Comparison of ENCODE assay signal across 13 cellular contexts in the genomic region with DNA sequence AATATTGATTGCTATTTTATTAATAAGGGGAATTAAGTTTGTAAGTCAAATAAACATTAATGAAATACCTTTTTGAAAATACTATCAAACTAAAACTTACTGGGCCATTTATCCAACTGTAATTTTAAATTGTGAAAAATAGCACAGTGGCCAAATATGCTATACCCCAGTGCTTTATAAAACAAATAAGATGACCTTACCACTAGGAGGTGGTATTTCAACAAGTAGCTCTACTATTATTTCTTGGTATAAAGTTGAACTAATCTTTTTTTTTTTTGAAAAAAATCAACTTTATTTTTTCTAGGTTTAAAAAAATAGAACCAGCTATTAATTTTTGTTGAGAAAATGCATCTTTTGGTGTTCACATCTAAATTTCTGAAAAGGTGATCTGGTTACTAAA. TPM values are rescaled to one million over a fixed set of nuclear protein-coding genes. Genes with fewer than 3 reads are reported as not detected.
DNase-seq lines count a peak whose midpoint lies in the region; TF ChIP-seq lines count a peak whose summit lies in the region.
"Had no signal": no experiment of that assay in that cellular context is flagged by ENCODE, and none has a peak within 500 bp of the region (broad histone marks: within the 10 kb centered on the region; RNA-seq: fewer than 3 reads in every experiment).

No MANE protein-coding gene starts in this region.

- no peaks in the 10 kb centered on the region for H3K27me3 Mint-ChIP-seq in MCF 10A (ENCODE audit: insufficient read depth, unreplicated experiment)
- no peaks in the 10 kb centered on the region for H3K27me3 Mint-ChIP-seq in type B pancreatic cell

- TF ChIP-seq CTCF in MCF 10A (IDR thresholded peaks at IDR 0.05; ENCODE audit: unreplicated experiment) (peak; percentile 27), breast epithelium (IDR thresholded peaks at IDR 0.05) (no peak), type B pancreatic cell (conservative IDR thresholded peaks at IDR 0.05) (peak; percentile 69)

- H3K36me3 ChIP-seq in breast epithelium = no peaks in the 10 kb centered on the region
- H3K36me3 ChIP-seq: uterus had no signal

- peaks cover 21% of the 10 kb centered on the region for H3K36me3 Mint-ChIP-seq in MCF 10A (ENCODE audit: insufficient read depth, unreplicated experiment)
- no peaks in the 10 kb centered on the region for H3K36me3 Mint-ChIP-seq in type B pancreatic cell

- H3K27ac Mint-ChIP-seq in MCF 10A (ENCODE audit: low read depth, unreplicated experiment) = no peak overlapping the region
- no peak overlapping the region for H3K27ac Mint-ChIP-seq in type B pancreatic cell
- H3K27ac Mint-ChIP-seq: activated naive CD8-positive, alpha-beta T cell treated with anti-CD3 and anti-CD28 coated beads for 36 hours; dendritic cell treated with granulocyte-macrophage colony-stimulating factor and Interleukin-4, amounts not matched to agents 40 ng/mL and 50 ng/mL, for 4 days had no signal

- H3K9me3 ChIP-seq in breast epithelium = no peaks in the 10 kb centered on the region
- H3K9me3 ChIP-seq: neutrophil, uterus had no signal

- H3K4me3 Mint-ChIP-seq in MCF 10A (ENCODE audit: unreplicated experiment) (no peak overlapping the region), type B pancreatic cell (no peak overlapping the region)
- H3K4me3 Mint-ChIP-seq: activated naive CD8-positive, alpha-beta T cell treated with anti-CD3 and anti-CD28 coated beads for 36 hours; dendritic cell treated with granulocyte-macrophage colony-stimulating factor and Interleukin-4, amounts not matched to agents 40 ng/mL and 50 ng/mL, for 4 days had no signal

- H3K4me3 ChIP-seq in breast epithelium = no peak overlapping the region
- H3K4me3 ChIP-seq: uterus had no signal

- DNase-seq in MCF 10A (ENCODE audit: unreplicated experiment) = no peak
- no peak for DNase-seq in breast epithelium (ENCODE audit: low spot score in 2 of 2)
- peak; percentile 2 for DNase-seq in NCI-H69 (lab: John Stamatoyannopoulos, UW)
- DNase-seq in erythroblast (lab: John Stamatoyannopoulos, UW) = peak; percentile 4 to 11
- DNase-seq in type B pancreatic cell (ENCODE audit: extremely low spot score, unreplicated experiment) = no peak
- no peak for DNase-seq in NCI-H1930 (lab: John Stamatoyannopoulos, UW)
- no peak for DNase-seq in posterior cingulate gyrus
- no peak for DNase-seq in AG20443 (ENCODE audit: low spot score)
- DNase-seq: activated naive CD8-positive, alpha-beta T cell treated with anti-CD3 and anti-CD28 coated beads for 36 hours; NCI-H2227 treated with DMSO at 0.1 percent for 48 hours; uterus had no signal

- BruUV-seq in MCF 10A (replicated peaks; lab: Mats Ljungman, UMichigan) = no TSS peak

- POLR2A ChIA-PET in MCF 10A (lab: Yijun Ruan, JAX) = interaction anchor here (0.6 to 2.0 kb wide), 3 partner anchors 15 to 663 kb away, joined by 3 to 5 read pairs (median 4); a partner anchor contains a TSS

- CTCF ChIA-PET in MCF 10A (lab: Yijun Ruan, JAX) = interaction anchor here (1.4 kb wide), 2 partner anchors 10 to 11 kb away, joined by 3 read pairs; no protein-coding TSS in a partner anchor

- no peaks in the 10 kb centered on the region for H3K4me1 ChIP-seq in breast epithelium
- H3K4me1 ChIP-seq: uterus had no signal

- no peaks in the 10 kb centered on the region for H3K27me3 ChIP-seq in breast epithelium
- H3K27me3 ChIP-seq: neutrophil, uterus had no signal

- H3K4me1 Mint-ChIP-seq in MCF 10A (ENCODE audit: insufficient read depth, unreplicated experiment) = no peaks in the 10 kb centered on the region
- peaks cover 14% of the 10 kb centered on the region for H3K4me1 Mint-ChIP-seq in type B pancreatic cell (ENCODE audit: unreplicated experiment)

- H3K9me3 Mint-ChIP-seq in MCF 10A (ENCODE audit: unreplicated experiment) = no peaks in the 10 kb centered on the region
- peaks cover 3% of the 10 kb centered on the region for H3K9me3 Mint-ChIP-seq in type B pancreatic cell
- H3K9me3 Mint-ChIP-seq: activated naive CD8-positive, alpha-beta T cell treated with anti-CD3 and anti-CD28 coated beads for 36 hours; dendritic cell treated with granulocyte-macrophage colony-stimulating factor and Interleukin-4, amounts not matched to agents 40 ng/mL and 50 ng/mL, for 4 days had no signal

- H3K27ac ChIP-seq in breast epithelium = no peak overlapping the region
- H3K27ac ChIP-seq: neutrophil, uterus had no signal

- TF ChIP-seq POLR2A in breast epithelium (IDR thresholded peaks at IDR 0.05) (no peak), erythroblast (IDR thresholded peaks at IDR 0.05; ENCODE audit: low read length) (no peak)

- intact Hi-C loops in MCF 10A (cut with micrococcal nuclease) (no loop called here), breast epithelium (cut with DNase I; ENCODE audit: low total_unique reads) (no loop called here), posterior cingulate gyrus (cut with DNase I) (no loop called here)

RNA-seq across cellular contexts. Expression of a gene that starts 14.7 kb away (rescaled TPM):
- total RNA-seq in MCF 10A (2022) = 11.7 and 14.1 TPM in 2 replicates
- 10 to 100 TPM in 2 of 3 donors, 1 to 10 TPM in 1; 8.2 to 11.1 (median 10.4) TPM for total RNA-seq in breast epithelium
- 4.4 and 11.8 TPM in 2 replicates for total RNA-seq in type B pancreatic cell (ENCODE audit: low replicate concordance)

RNA-seq across cellular contexts. Expression of a gene that starts 14.9 kb away (rescaled TPM):
- total RNA-seq in MCF 10A (2022) (15.7 and 16.3 TPM in 2 replicates), breast epithelium (10 to 100 TPM in 2 of 3 donors, 1 to 10 TPM in 1; 5.9 to 50.9 (median 13.9) TPM), type B pancreatic cell (ENCODE audit: low replicate concordance) (13.1 and 13.6 TPM in 2 replicates)

Comparison
In these comparisons a context has a peak if more than half of its experiments do, and no peak if none do; other contexts are left out.
1. CTCF ChIP-seq: peak in MCF 10A (single experiment) and type B pancreatic cell (single experiment); none in breast epithelium (0 of 3).
2. DNase-seq: peak in NCI-H69 (single experiment) and erythroblast (2 of 2); none in MCF 10A (single experiment), breast epithelium (0 of 2), type B pancreatic cell (single experiment), NCI-H1930 (0 of 2), posterior cingulate gyrus (0 of 10) and AG20443 (single experiment).